Comparison of ENCODE assay signal across 1 cellular context in genomic region chr20:57592263-57593092, GRCh38.
TF ChIP-seq lines count a peak whose summit lies in the region.

No MANE protein-coding gene starts in this region.

TF ChIP-seq in HepG2, 621 proteins besides CTCF, POLR2A, EP300 and RAD21 (continued from another document and continues in another):
- TF ChIP-seq, protein P1, sequence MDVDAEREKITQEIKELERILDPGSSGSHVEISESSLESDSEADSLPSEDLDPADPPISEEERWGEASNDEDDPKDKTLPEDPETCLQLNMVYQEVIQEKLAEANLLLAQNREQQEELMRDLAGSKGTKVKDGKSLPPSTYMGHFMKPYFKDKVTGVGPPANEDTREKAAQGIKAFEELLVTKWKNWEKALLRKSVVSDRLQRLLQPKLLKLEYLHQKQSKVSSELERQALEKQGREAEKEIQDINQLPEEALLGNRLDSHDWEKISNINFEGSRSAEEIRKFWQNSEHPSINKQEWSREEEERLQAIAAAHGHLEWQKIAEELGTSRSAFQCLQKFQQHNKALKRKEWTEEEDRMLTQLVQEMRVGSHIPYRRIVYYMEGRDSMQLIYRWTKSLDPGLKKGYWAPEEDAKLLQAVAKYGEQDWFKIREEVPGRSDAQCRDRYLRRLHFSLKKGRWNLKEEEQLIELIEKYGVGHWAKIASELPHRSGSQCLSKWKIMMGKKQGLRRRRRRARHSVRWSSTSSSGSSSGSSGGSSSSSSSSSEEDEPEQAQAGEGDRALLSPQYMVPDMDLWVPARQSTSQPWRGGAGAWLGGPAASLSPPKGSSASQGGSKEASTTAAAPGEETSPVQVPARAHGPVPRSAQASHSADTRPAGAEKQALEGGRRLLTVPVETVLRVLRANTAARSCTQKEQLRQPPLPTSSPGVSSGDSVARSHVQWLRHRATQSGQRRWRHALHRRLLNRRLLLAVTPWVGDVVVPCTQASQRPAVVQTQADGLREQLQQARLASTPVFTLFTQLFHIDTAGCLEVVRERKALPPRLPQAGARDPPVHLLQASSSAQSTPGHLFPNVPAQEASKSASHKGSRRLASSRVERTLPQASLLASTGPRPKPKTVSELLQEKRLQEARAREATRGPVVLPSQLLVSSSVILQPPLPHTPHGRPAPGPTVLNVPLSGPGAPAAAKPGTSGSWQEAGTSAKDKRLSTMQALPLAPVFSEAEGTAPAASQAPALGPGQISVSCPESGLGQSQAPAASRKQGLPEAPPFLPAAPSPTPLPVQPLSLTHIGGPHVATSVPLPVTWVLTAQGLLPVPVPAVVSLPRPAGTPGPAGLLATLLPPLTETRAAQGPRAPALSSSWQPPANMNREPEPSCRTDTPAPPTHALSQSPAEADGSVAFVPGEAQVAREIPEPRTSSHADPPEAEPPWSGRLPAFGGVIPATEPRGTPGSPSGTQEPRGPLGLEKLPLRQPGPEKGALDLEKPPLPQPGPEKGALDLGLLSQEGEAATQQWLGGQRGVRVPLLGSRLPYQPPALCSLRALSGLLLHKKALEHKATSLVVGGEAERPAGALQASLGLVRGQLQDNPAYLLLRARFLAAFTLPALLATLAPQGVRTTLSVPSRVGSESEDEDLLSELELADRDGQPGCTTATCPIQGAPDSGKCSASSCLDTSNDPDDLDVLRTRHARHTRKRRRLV (CRISPR knock-in tag; IDR thresholded peaks at IDR 0.05): 0 out of 2 replicates have a peak, but pooled peaks have one; percentile 34
- TF ChIP-seq AKNA (CRISPR knock-in tag; IDR thresholded peaks at IDR 0.05; ENCODE audit: borderline replicate concordance): no peak
- peak; percentile 52 for TF ChIP-seq IKZF4 (CRISPR knock-in tag; IDR thresholded peaks at IDR 0.05; ENCODE audit: borderline replicate concordance, low read depth, not compliant biosample characterization)
- TF ChIP-seq ZNF331 (CRISPR knock-in tag; IDR thresholded peaks at IDR 0.05): no peak
- no peak; the same call in 1 of the 2 replicates for TF ChIP-seq ZNF598 (CRISPR knock-in tag; IDR thresholded peaks at IDR 0.05; ENCODE audit: borderline replicate concordance)
- TF ChIP-seq, protein P2, sequence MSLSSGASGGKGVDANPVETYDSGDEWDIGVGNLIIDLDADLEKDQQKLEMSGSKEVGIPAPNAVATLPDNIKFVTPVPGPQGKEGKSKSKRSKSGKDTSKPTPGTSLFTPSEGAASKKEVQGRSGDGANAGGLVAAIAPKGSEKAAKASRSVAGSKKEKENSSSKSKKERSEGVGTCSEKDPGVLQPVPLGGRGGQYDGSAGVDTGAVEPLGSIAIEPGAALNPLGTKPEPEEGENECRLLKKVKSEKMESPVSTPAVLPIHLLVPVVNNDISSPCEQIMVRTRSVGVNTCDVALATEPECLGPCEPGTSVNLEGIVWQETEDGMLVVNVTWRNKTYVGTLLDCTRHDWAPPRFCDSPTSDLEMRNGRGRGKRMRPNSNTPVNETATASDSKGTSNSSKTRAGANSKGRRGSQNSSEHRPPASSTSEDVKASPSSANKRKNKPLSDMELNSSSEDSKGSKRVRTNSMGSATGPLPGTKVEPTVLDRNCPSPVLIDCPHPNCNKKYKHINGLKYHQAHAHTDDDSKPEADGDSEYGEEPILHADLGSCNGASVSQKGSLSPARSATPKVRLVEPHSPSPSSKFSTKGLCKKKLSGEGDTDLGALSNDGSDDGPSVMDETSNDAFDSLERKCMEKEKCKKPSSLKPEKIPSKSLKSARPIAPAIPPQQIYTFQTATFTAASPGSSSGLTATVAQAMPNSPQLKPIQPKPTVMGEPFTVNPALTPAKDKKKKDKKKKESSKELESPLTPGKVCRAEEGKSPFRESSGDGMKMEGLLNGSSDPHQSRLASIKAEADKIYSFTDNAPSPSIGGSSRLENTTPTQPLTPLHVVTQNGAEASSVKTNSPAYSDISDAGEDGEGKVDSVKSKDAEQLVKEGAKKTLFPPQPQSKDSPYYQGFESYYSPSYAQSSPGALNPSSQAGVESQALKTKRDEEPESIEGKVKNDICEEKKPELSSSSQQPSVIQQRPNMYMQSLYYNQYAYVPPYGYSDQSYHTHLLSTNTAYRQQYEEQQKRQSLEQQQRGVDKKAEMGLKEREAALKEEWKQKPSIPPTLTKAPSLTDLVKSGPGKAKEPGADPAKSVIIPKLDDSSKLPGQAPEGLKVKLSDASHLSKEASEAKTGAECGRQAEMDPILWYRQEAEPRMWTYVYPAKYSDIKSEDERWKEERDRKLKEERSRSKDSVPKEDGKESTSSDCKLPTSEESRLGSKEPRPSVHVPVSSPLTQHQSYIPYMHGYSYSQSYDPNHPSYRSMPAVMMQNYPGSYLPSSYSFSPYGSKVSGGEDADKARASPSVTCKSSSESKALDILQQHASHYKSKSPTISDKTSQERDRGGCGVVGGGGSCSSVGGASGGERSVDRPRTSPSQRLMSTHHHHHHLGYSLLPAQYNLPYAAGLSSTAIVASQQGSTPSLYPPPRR (CRISPR knock-in tag; IDR thresholded peaks at IDR 0.05; ENCODE audit: borderline replicate concordance): peak; percentile 80; the same call in 1 of the 2 replicates
- no peak for TF ChIP-seq ZBTB21 (CRISPR knock-in tag; IDR thresholded peaks at IDR 0.05)
- TF ChIP-seq ZNF44 (CRISPR knock-in tag; IDR thresholded peaks at IDR 0.05): 0 out of 2 replicates have a peak, but pooled peaks have one; percentile 26
- no peak for TF ChIP-seq ZFP36 (IDR thresholded peaks at IDR 0.05; ENCODE audit: borderline replicate concordance, low read depth, low read length, partially characterized antibody)
- peak; percentile 93 for TF ChIP-seq SALL1 (CRISPR knock-in tag; IDR thresholded peaks at IDR 0.05)
- TF ChIP-seq ZMYM2 (CRISPR knock-in tag; IDR thresholded peaks at IDR 0.05): peak; percentile 93
- TF ChIP-seq, protein P3, sequence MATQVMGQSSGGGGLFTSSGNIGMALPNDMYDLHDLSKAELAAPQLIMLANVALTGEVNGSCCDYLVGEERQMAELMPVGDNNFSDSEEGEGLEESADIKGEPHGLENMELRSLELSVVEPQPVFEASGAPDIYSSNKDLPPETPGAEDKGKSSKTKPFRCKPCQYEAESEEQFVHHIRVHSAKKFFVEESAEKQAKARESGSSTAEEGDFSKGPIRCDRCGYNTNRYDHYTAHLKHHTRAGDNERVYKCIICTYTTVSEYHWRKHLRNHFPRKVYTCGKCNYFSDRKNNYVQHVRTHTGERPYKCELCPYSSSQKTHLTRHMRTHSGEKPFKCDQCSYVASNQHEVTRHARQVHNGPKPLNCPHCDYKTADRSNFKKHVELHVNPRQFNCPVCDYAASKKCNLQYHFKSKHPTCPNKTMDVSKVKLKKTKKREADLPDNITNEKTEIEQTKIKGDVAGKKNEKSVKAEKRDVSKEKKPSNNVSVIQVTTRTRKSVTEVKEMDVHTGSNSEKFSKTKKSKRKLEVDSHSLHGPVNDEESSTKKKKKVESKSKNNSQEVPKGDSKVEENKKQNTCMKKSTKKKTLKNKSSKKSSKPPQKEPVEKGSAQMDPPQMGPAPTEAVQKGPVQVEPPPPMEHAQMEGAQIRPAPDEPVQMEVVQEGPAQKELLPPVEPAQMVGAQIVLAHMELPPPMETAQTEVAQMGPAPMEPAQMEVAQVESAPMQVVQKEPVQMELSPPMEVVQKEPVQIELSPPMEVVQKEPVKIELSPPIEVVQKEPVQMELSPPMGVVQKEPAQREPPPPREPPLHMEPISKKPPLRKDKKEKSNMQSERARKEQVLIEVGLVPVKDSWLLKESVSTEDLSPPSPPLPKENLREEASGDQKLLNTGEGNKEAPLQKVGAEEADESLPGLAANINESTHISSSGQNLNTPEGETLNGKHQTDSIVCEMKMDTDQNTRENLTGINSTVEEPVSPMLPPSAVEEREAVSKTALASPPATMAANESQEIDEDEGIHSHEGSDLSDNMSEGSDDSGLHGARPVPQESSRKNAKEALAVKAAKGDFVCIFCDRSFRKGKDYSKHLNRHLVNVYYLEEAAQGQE (IDR thresholded peaks at IDR 0.05; ENCODE audit: borderline replicate concordance in 1 of 2, low read depth in 1 of 2, low read length in 2 of 2): no peak
- TF ChIP-seq MEIS2 (CRISPR knock-in tag; IDR thresholded peaks at IDR 0.05): 0 out of 2 replicates have a peak, but pooled peaks have one; percentile 21
- TF ChIP-seq ZNF354B (CRISPR knock-in tag; IDR thresholded peaks at IDR 0.05): no peak
- TF ChIP-seq HIVEP1 (CRISPR knock-in tag; IDR thresholded peaks at IDR 0.05): peak; percentile 90
- TF ChIP-seq ZMYM3 (CRISPR knock-in tag; IDR thresholded peaks at IDR 0.05): peak; percentile 58; the same call in 1 of the 2 replicates
- no peak for TF ChIP-seq MTA3 (CRISPR knock-in tag; IDR thresholded peaks at IDR 0.05)
- TF ChIP-seq MTA1 (CRISPR knock-in tag; IDR thresholded peaks at IDR 0.05; ENCODE audit: borderline replicate concordance): peak; percentile 100
- TF ChIP-seq CEBPB (IDR thresholded peaks at IDR 0.05; ENCODE audit: borderline replicate concordance, low read depth, low read length): no peak
- TF ChIP-seq ZSCAN9 (CRISPR knock-in tag; IDR thresholded peaks at IDR 0.05; ENCODE audit: borderline replicate concordance): no peak
- no peak for TF ChIP-seq AGO2 (optimal IDR thresholded peaks at IDR 0.05; ENCODE audit: low read depth, low read length)
- peak; percentile 55; the same call in 1 of the 2 replicates for TF ChIP-seq ZNF274 (CRISPR knock-in tag; IDR thresholded peaks at IDR 0.05)
- TF ChIP-seq, protein P4, sequence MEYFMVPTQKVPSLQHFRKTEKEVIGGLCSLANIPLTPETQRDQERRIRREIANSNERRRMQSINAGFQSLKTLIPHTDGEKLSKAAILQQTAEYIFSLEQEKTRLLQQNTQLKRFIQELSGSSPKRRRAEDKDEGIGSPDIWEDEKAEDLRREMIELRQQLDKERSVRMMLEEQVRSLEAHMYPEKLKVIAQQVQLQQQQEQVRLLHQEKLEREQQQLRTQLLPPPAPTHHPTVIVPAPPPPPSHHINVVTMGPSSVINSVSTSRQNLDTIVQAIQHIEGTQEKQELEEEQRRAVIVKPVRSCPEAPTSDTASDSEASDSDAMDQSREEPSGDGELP (IDR thresholded peaks at IDR 0.05; ENCODE audit: borderline replicate concordance, low read depth): peak; percentile 39; the same call in 1 of the 2 replicates
- TF ChIP-seq ATF5 (CRISPR knock-in tag; IDR thresholded peaks at IDR 0.05; ENCODE audit: low read depth): peak; percentile 23; the same call in 1 of the 2 replicates
- no peak for TF ChIP-seq ZNF557 (CRISPR knock-in tag; IDR thresholded peaks at IDR 0.05)
- peak; percentile 75; the same call in 1 of the 2 replicates for TF ChIP-seq POGZ (CRISPR knock-in tag; IDR thresholded peaks at IDR 0.05)
- TF ChIP-seq KMT2B (CRISPR knock-in tag; IDR thresholded peaks at IDR 0.05): no peak
- no peak for TF ChIP-seq ZSCAN30 (CRISPR knock-in tag; IDR thresholded peaks at IDR 0.05)
- no peak for TF ChIP-seq ZSCAN21 (CRISPR knock-in tag; IDR thresholded peaks at IDR 0.05; ENCODE audit: borderline replicate concordance)
- TF ChIP-seq PATZ1 (CRISPR knock-in tag; IDR thresholded peaks at IDR 0.05): 0 out of 2 replicates have a peak, but pooled peaks have one; percentile 26
- no peak for TF ChIP-seq ZNF3 (CRISPR knock-in tag; IDR thresholded peaks at IDR 0.05)
- no peak for TF ChIP-seq ZNF776 (CRISPR knock-in tag; IDR thresholded peaks at IDR 0.05)
- peak; percentile 86 for TF ChIP-seq ONECUT2 (CRISPR knock-in tag; IDR thresholded peaks at IDR 0.05)
- TF ChIP-seq ZNF253 (CRISPR knock-in tag; IDR thresholded peaks at IDR 0.05; ENCODE audit: borderline replicate concordance): no peak
- TF ChIP-seq, protein P5, sequence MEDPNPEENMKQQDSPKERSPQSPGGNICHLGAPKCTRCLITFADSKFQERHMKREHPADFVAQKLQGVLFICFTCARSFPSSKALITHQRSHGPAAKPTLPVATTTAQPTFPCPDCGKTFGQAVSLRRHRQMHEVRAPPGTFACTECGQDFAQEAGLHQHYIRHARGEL (CRISPR knock-in tag; IDR thresholded peaks at IDR 0.05): 0 out of 2 replicates have a peak, but pooled peaks have one; percentile 42
- TF ChIP-seq ZNF75D (CRISPR knock-in tag; IDR thresholded peaks at IDR 0.05; ENCODE audit: borderline replicate concordance): no peak
- TF ChIP-seq ZKSCAN1 (IDR thresholded peaks at IDR 0.05; ENCODE audit: low read length): no peak
